Comparison of ENCODE assay signal across 31 cellular contexts in the genomic region with DNA sequence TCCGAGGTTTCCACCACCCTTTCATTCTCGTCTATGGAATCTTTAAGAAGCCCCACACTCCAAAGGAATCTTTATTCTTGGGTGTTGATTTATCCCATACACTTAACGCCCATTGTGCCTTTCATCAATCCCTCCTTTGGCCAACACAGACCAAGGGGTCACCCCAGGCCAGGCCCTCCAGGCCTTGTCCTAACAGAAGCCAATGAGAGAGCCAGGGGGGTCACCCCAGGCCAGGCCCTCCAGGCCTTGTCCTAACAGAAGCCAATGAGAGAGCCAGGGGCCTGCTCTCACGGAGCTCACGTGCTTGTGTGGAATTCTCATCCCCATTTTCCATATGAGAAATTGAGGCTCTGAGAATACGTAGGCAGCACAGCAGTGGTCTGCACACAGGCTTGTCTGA. TPM values are rescaled to one million over a fixed set of nuclear protein-coding genes. Genes with fewer than 3 reads are reported as not detected.
DNase-seq lines count a peak whose midpoint lies in the region; ATAC-seq and TF ChIP-seq lines count a peak whose summit lies in the region.
"Had no signal": no experiment of that assay in that cellular context is flagged by ENCODE, and none has a peak within 500 bp of the region (broad histone marks: within the 10 kb centered on the region; RNA-seq: fewer than 3 reads in every experiment).

No MANE protein-coding gene starts in this region.

- BruUV-seq in MCF 10A (replicated peaks; lab: Mats Ljungman, UMichigan), result no TSS peak

- H3K27ac Mint-ChIP-seq in MCF 10A (ENCODE audit: low read depth, unreplicated experiment) (no peak overlapping the region), immature natural killer cell (no peak overlapping the region)
- H3K27ac Mint-ChIP-seq: activated CD4-positive, alpha-beta T cell treated with anti-CD3 and anti-CD28 coated beads, Interleukin-2, amount 10 ng/mL, durations not matched to agents 24 days and 14 days; activated naive CD4-positive, alpha-beta T cell treated with anti-CD3 and anti-CD28 coated beads, Interleukin-2, amount 50 U/mL, for 24 hours; activated T-helper 2 cell treated with anti-CD3 and anti-CD28 coated beads, Interferon-gamma antibody, Interleukin-2, Interleukin-4, amounts not matched to agents 10 μg/mL and 5 μg/mL and 100 μg/mL, durations not matched to agents 14 hours and 24 hours and 36 hours; CD4-positive, CD25-positive, alpha-beta regulatory T cell; mesothelial cell of epicardium; progenitor cell of endocrine pancreas had no signal

- H3K9me3 ChIP-seq in breast epithelium (no peaks in the 10 kb centered on the region), uterus (no peaks in the 10 kb centered on the region)
- H3K9me3 ChIP-seq: SJSA1, transverse colon had no signal

- H3K36me3 ChIP-seq in breast epithelium, result no peaks in the 10 kb centered on the region
- no peaks in the 10 kb centered on the region for H3K36me3 ChIP-seq in uterus
- H3K36me3 ChIP-seq: SJSA1, transverse colon, WERI-Rb-1 had no signal

- DNase-seq in breast epithelium (ENCODE audit: low spot score in 2 of 2), result no peak
- no peak for DNase-seq in MCF 10A (ENCODE audit: unreplicated experiment)
- no peak for DNase-seq in left cardiac atrium
- no peak for DNase-seq in sciatic nerve (ENCODE audit: low spot score)
- DNase-seq in uterus, result no peak
- no peak for DNase-seq in immature natural killer cell
- no peak for DNase-seq in NCI-H2227 (lab: John Stamatoyannopoulos, UW; ENCODE audit: unreplicated experiment)
- DNase-seq: activated CD4-positive, alpha-beta T cell treated with anti-CD3 and anti-CD28 coated beads, Interleukin-2, amount 10 ng/mL, durations not matched to agents 24 days and 14 days; activated CD8-positive, alpha-beta memory T cell treated with anti-CD3 and anti-CD28 coated beads for 24 hours; activated T-cell treated with anti-CD3 and anti-CD28 coated beads for 4 hours; amniotic stem cell; Calu3; CD4-positive, CD25-positive, alpha-beta regulatory T cell; DND-41; GOT3; NCI-H1092; NCI-H1694 treated with DMSO at 0.1 percent for 48 hours; NCI-H510A treated with DMSO at 0.1 percent for 48 hours; stimulated activated naive CD4-positive, alpha-beta T cell; T1000; transverse colon; WERI-Rb-1 had no signal

- no peak overlapping the region for H3K4me3 Mint-ChIP-seq in MCF 10A (ENCODE audit: unreplicated experiment)
- no peak overlapping the region for H3K4me3 Mint-ChIP-seq in immature natural killer cell
- H3K4me3 Mint-ChIP-seq: activated CD4-positive, alpha-beta T cell treated with anti-CD3 and anti-CD28 coated beads, Interleukin-2, amount 10 ng/mL, durations not matched to agents 24 days and 14 days; activated naive CD4-positive, alpha-beta T cell treated with anti-CD3 and anti-CD28 coated beads, Interleukin-2, amount 50 U/mL, for 24 hours; CD4-positive, CD25-positive, alpha-beta regulatory T cell; mesothelial cell of epicardium had no signal

- H3K27me3 ChIP-seq in breast epithelium (no peaks in the 10 kb centered on the region), uterus (no peaks in the 10 kb centered on the region)
- H3K27me3 ChIP-seq: SJSA1, transverse colon had no signal

- H3K4me3 ChIP-seq in breast epithelium (no peak overlapping the region), uterus (no peak overlapping the region)
- H3K4me3 ChIP-seq: SJSA1, skin epidermis, transverse colon had no signal

- H3K9me3 Mint-ChIP-seq in MCF 10A (ENCODE audit: unreplicated experiment) (no peaks in the 10 kb centered on the region), immature natural killer cell (no peaks in the 10 kb centered on the region)
- H3K9me3 Mint-ChIP-seq: activated CD4-positive, alpha-beta T cell treated with anti-CD3 and anti-CD28 coated beads, Interleukin-2, amount 10 ng/mL, durations not matched to agents 24 days and 14 days; activated naive CD4-positive, alpha-beta T cell treated with anti-CD3 and anti-CD28 coated beads, Interleukin-2, amount 50 U/mL, for 24 hours; activated T-helper 2 cell treated with anti-CD3 and anti-CD28 coated beads, Interferon-gamma antibody, Interleukin-2, Interleukin-4, amounts not matched to agents 10 μg/mL and 5 μg/mL and 100 μg/mL, durations not matched to agents 14 hours and 24 hours and 36 hours; mesothelial cell of epicardium had no signal

- ATAC-seq in left cardiac atrium (peak; percentile 5 to 53), sciatic nerve (peak; percentile 35), HG03460 (IDR thresholded peaks at IDR 0.05; ENCODE audit: unreplicated experiment) (no peak)

- H3K27ac ChIP-seq in breast epithelium (peak overlapping the region; percentile 67 to 77), uterus (peak overlapping the region; percentile 23 to 34)
- H3K27ac ChIP-seq: 22Rv1, SJSA1, transverse colon, WERI-Rb-1 had no signal

- H3K36me3 Mint-ChIP-seq in MCF 10A (ENCODE audit: insufficient read depth, unreplicated experiment), result peaks cover 4% of the 10 kb centered on the region
- H3K36me3 Mint-ChIP-seq in immature natural killer cell, result no peaks in the 10 kb centered on the region
- H3K36me3 Mint-ChIP-seq: activated naive CD4-positive, alpha-beta T cell treated with anti-CD3 and anti-CD28 coated beads, Interleukin-2, amount 50 U/mL, for 24 hours; CD4-positive, CD25-positive, alpha-beta regulatory T cell; mesothelial cell of epicardium had no signal

- H3K4me1 ChIP-seq in breast epithelium, result no peaks in the 10 kb centered on the region
- no peaks in the 10 kb centered on the region for H3K4me1 ChIP-seq in uterus

- peaks cover 15% of the 10 kb centered on the region for H3K4me1 Mint-ChIP-seq in MCF 10A (ENCODE audit: insufficient read depth, unreplicated experiment)
- peaks cover 0 to 8% of the 10 kb centered on the region in 2 donors for H3K4me1 Mint-ChIP-seq in immature natural killer cell
- H3K4me1 Mint-ChIP-seq: activated CD4-positive, alpha-beta T cell treated with anti-CD3 and anti-CD28 coated beads, Interleukin-2, amount 10 ng/mL, durations not matched to agents 24 days and 14 days; activated naive CD4-positive, alpha-beta T cell treated with anti-CD3 and anti-CD28 coated beads, Interleukin-2, amount 50 U/mL, for 24 hours had no signal

- POLR2A ChIA-PET in MCF 10A (lab: Yijun Ruan, JAX), result no interaction called here

- CTCF ChIA-PET in MCF 10A (lab: Yijun Ruan, JAX), result interaction anchor here (1.6 kb wide), 1 partner anchor 43 kb away, joined by 5 read pairs; no protein-coding TSS in a partner anchor

- TF ChIP-seq CTCF in breast epithelium (IDR thresholded peaks at IDR 0.05), result no peak
- TF ChIP-seq CTCF in MCF 10A (IDR thresholded peaks at IDR 0.05; ENCODE audit: unreplicated experiment), result no peak
- no peak for TF ChIP-seq CTCF in uterus (IDR thresholded peaks at IDR 0.05)

- H3K27me3 Mint-ChIP-seq in MCF 10A (ENCODE audit: insufficient read depth, unreplicated experiment) (no peaks in the 10 kb centered on the region), immature natural killer cell (ENCODE audit: low read depth in 3 of 3) (peaks cover 0 to 3% (median 3%) of the 10 kb centered on the region in 3 donors)
- H3K27me3 Mint-ChIP-seq: activated CD4-positive, alpha-beta T cell treated with anti-CD3 and anti-CD28 coated beads, Interleukin-2, amount 10 ng/mL, durations not matched to agents 24 days and 14 days; activated naive CD4-positive, alpha-beta T cell treated with anti-CD3 and anti-CD28 coated beads, Interleukin-2, amount 50 U/mL, for 24 hours; progenitor cell of endocrine pancreas had no signal

- intact Hi-C loops in breast epithelium (cut with DNase I; ENCODE audit: low total_unique reads) (no loop called here), MCF 10A (cut with micrococcal nuclease) (no loop called here), left cardiac atrium (cut with DNase I) (no loop called here), sciatic nerve (cut with DNase I) (no loop called here), uterus (cut with DNase I; ENCODE audit: low total_unique reads) (no loop called here)

- TF ChIP-seq POLR2A in breast epithelium (IDR thresholded peaks at IDR 0.05) (no peak), uterus (IDR thresholded peaks at IDR 0.05) (no peak)

RNA-seq across cellular contexts. Expression of a gene that starts 47.9 kb away (rescaled TPM):
- 1,000 to 10,000 TPM in 1 of 3 donors, 100 to 1,000 TPM in 2; 269 to 1,246 (median 290) TPM for total RNA-seq in breast epithelium
- 44.9 and 50.6 TPM in 2 replicates for total RNA-seq in MCF 10A (2022)
- total RNA-seq in left cardiac atrium, result 100 to 1,000 TPM; 434 to 484 TPM
- total RNA-seq in sciatic nerve, result 560 TPM
- 100 to 1,000 TPM; 192 to 702 (median 423) TPM for total RNA-seq in uterus
- not detected for polyA plus RNA-seq in immature natural killer cell
- total RNA-seq: activated CD4-positive, alpha-beta T cell treated with anti-CD3 and anti-CD28 coated beads, Interleukin-2, amount 10 ng/mL, durations not matched to agents 24 days and 14 days; HT-29 had no signal
- polyA plus RNA-seq: CD4-positive, CD25-positive, alpha-beta regulatory T cell had no signal
